Comparison of ENCODE assay signal across 8 cellular contexts in genomic region chr15:78811825-78812183, GRCh38. TPM values are rescaled to one million over a fixed set of nuclear protein-coding genes. Genes with fewer than 3 reads are reported as not detected.
A peak's percentile ranks its signal among the peaks of the same experiment; 100 is the strongest.
DNase-seq lines count a peak whose midpoint lies in the region; ATAC-seq and TF ChIP-seq lines count a peak whose summit lies in the region.

No MANE protein-coding gene starts in this region.

- no peaks in the 10 kb centered on the region for H3K27me3 ChIP-seq in OCI-LY3 (ENCODE audit: low read depth, low read length)
- H3K27me3 ChIP-seq in esophagus squamous epithelium, result peaks cover 0 to 34% (median 0%) of the 10 kb centered on the region in 4 donors

- DNase-seq in esophagus squamous epithelium (lab: John Stamatoyannopoulos, UW) (no peak), sciatic nerve (ENCODE audit: low spot score) (no peak), NCI-H526 treated with DMSO at 0.1 percent for 48 hours (lab: John Stamatoyannopoulos, UW) (no peak), SKM-1 treated with dmso at 0.1 percent for 144 hours (lab: John Stamatoyannopoulos, UW; ENCODE audit: unreplicated experiment) (no peak), putamen (ENCODE audit: low spot score) (no peak)

- peak; percentile 15 for ATAC-seq in GM19043 (IDR thresholded peaks at IDR 0.05; ENCODE audit: low read depth, unreplicated experiment)
- ATAC-seq in sciatic nerve, result peak; percentile 34
- ATAC-seq in GM18861 (IDR thresholded peaks at IDR 0.05; ENCODE audit: unreplicated experiment), result no peak

- WGBS in esophagus squamous epithelium, 2 donors, result 27 to 44% methylated on average over 8 to 23 of the region's 24 CpGs

- no peak; the same call in 1 of the 2 replicates for TF ChIP-seq CTCF in OCI-LY3 (IDR thresholded peaks at IDR 0.05; ENCODE audit: low read depth, low read length)
- peak in 2 of 6 experiments; percentile 3 to 5 for TF ChIP-seq CTCF in esophagus squamous epithelium (IDR thresholded peaks at IDR 0.05)

- no peaks in the 10 kb centered on the region for H3K4me1 ChIP-seq in OCI-LY3 (ENCODE audit: low read length)
- H3K4me1 ChIP-seq in esophagus squamous epithelium, result peaks cover 12 to 25% (median 14%) of the 10 kb centered on the region in 3 donors

- no peaks in the 10 kb centered on the region for H3K9me3 ChIP-seq in OCI-LY3 (ENCODE audit: insufficient read depth, low read length)
- H3K9me3 ChIP-seq in esophagus squamous epithelium, result no peaks in the 10 kb centered on the region

- H3K4me2 ChIP-seq in OCI-LY3 (ENCODE audit: low read length), result peak overlapping the region; percentile 46

- H4K20me1 ChIP-seq in OCI-LY3 (ENCODE audit: insufficient read depth, low read length), result no peaks in the 10 kb centered on the region

- H3K27ac ChIP-seq in OCI-LY3 (ENCODE audit: low read length) (no peak overlapping the region), esophagus squamous epithelium (peak overlapping the region in 3 of 4 donors; percentile 56 to 77 (median 76))

- H3K36me3 ChIP-seq in OCI-LY3 (replicated peaks; ENCODE audit: low read depth, low read length) (no peaks in the 10 kb centered on the region), esophagus squamous epithelium (no peaks in the 10 kb centered on the region)

- no peaks in the 10 kb centered on the region for H3K79me2 ChIP-seq in OCI-LY3 (ENCODE audit: low read length)

- intact Hi-C loops in esophagus squamous epithelium (cut with DNase I) (no loop called here), sciatic nerve (cut with DNase I) (no loop called here)

- TF ChIP-seq POLR2A in esophagus squamous epithelium (IDR thresholded peaks at IDR 0.05), result no peak

- H3K4me3 ChIP-seq in OCI-LY3 (ENCODE audit: low read length) (peak overlapping the region; percentile 52), esophagus squamous epithelium (peak overlapping the region; percentile 44 to 76 (median 66))

- no peak overlapping the region for H3K9ac ChIP-seq in OCI-LY3 (ENCODE audit: low read length)

- H2AFZ ChIP-seq in OCI-LY3 (ENCODE audit: low read depth, low read length), result no peak overlapping the region; the same call in 1 of the 2 replicates

RNA-seq across cellular contexts. Expression of gene ADAMTS7, which starts 0.5 kb away (rescaled TPM):
- total RNA-seq in esophagus squamous epithelium (under 1 TPM; 0.42 to 0.76 (median 0.56) TPM), sciatic nerve (16.6 TPM)
